Comparison of ENCODE assay signal across 8 cellular contexts in genomic region chr20:62183426-62184142, GRCh38. TPM values are rescaled to one million over a fixed set of nuclear protein-coding genes. Genes with fewer than 3 reads are reported as not detected.
A peak's percentile ranks its signal among the peaks of the same experiment; 100 is the strongest.
DNase-seq lines count a peak whose midpoint lies in the region; ATAC-seq and TF ChIP-seq lines count a peak whose summit lies in the region.

No MANE protein-coding gene starts in this region.

- H3K4me3 Mint-ChIP-seq in CD8-positive, alpha-beta T cell: peak overlapping the region; percentile 95
- H3K4me3 Mint-ChIP-seq in neural crest cell: peak overlapping the region; percentile 94

- no peak for TF ChIP-seq CTCF in CD8-positive, alpha-beta T cell (IDR thresholded peaks at IDR 0.05)
- TF ChIP-seq CTCF in neural crest cell (conservative IDR thresholded peaks at IDR 0.05): no peak

- H3K27ac ChIP-seq in CD8-positive, alpha-beta T cell (ENCODE audit: low read depth, low read length): peak overlapping the region; percentile 93

- H3K9me3 Mint-ChIP-seq in CD8-positive, alpha-beta T cell: no peaks in the 10 kb centered on the region
- no peaks in the 10 kb centered on the region for H3K9me3 Mint-ChIP-seq in neural crest cell

- no peaks in the 10 kb centered on the region for H3K36me3 ChIP-seq in CD8-positive, alpha-beta T cell (ENCODE audit: insufficient read depth, low read length)
- no peaks in the 10 kb centered on the region for H3K36me3 ChIP-seq in endocrine pancreas (ENCODE audit: control insufficient read depth, insufficient read depth, low read length)

- no peaks in the 10 kb centered on the region for H3K9me3 ChIP-seq in CD8-positive, alpha-beta T cell (ENCODE audit: low read length)
- no peaks in the 10 kb centered on the region for H3K9me3 ChIP-seq in endocrine pancreas (ENCODE audit: control insufficient read depth, low read length)

- H3K4me1 Mint-ChIP-seq in CD8-positive, alpha-beta T cell (ENCODE audit: low read depth): peaks cover 43% of the 10 kb centered on the region
- peaks cover 25% of the 10 kb centered on the region for H3K4me1 Mint-ChIP-seq in neural crest cell

- H3K27ac Mint-ChIP-seq in CD8-positive, alpha-beta T cell: peak overlapping the region; percentile 98
- peak overlapping the region; percentile 86 for H3K27ac Mint-ChIP-seq in neural crest cell (ENCODE audit: unreplicated experiment)

- intact Hi-C loops in CD8-positive, alpha-beta T cell (cut with DNase I, micrococcal nuclease): loop anchor here (2.0 to 5.0 kb wide), 6 partner anchors 61 to 919 kb away; partner anchors contain the start of genes ADRM1 (in 1 of the 2), LSM14B (in 1 of the 2) and RPS21 (in 1 of the 2)

- no peaks in the 10 kb centered on the region for H3K27me3 ChIP-seq in CD8-positive, alpha-beta T cell (ENCODE audit: insufficient read depth, low read length)
- no peaks in the 10 kb centered on the region for H3K27me3 ChIP-seq in endocrine pancreas (ENCODE audit: control insufficient read depth, insufficient read depth, low read length)

- peak overlapping the region; percentile 89 for H3K4me3 ChIP-seq in CD8-positive, alpha-beta T cell (ENCODE audit: low read depth, low read length)
- H3K4me3 ChIP-seq in endocrine pancreas (ENCODE audit: control insufficient read depth, insufficient read depth, low read length): peak overlapping the region; percentile 82

- H3K9ac ChIP-seq in endocrine pancreas (ENCODE audit: control insufficient read depth, insufficient read depth, low read length): peak overlapping the region; percentile 84

- POLR2A ChIA-PET in CD8-positive, alpha-beta T cell (lab: Charles Lee): interaction anchor here (0.6 kb wide), 1 partner anchor 224 kb away, joined by 4 read pairs; the partner anchor contains the start of gene CABLES2

- no peak for DNase-seq in CD8-positive, alpha-beta T cell
- DNase-seq in NCI-H526 treated with DMSO at 0.1 percent for 48 hours (lab: John Stamatoyannopoulos, UW): peak; percentile 19
- DNase-seq in neural crest cell (ENCODE audit: low read depth, low spot score): no peak
- no peak for DNase-seq in H4 (ENCODE audit: low spot score)
- DNase-seq in inferior parietal cortex (ENCODE audit: extremely low spot score): no peak

- no peaks in the 10 kb centered on the region for H3K27me3 Mint-ChIP-seq in CD8-positive, alpha-beta T cell (ENCODE audit: low read depth)
- no peaks in the 10 kb centered on the region for H3K27me3 Mint-ChIP-seq in neural crest cell (ENCODE audit: low read depth)

- H3K36me3 Mint-ChIP-seq in CD8-positive, alpha-beta T cell: peaks cover 17% of the 10 kb centered on the region
- peaks cover 6% of the 10 kb centered on the region for H3K36me3 Mint-ChIP-seq in neural crest cell (ENCODE audit: low read depth)

- CTCF ChIA-PET in CD8-positive, alpha-beta T cell (lab: Charles Lee): interaction anchor here (1.4 kb wide), 1 partner anchor 173 kb away, joined by 3 read pairs; no protein-coding TSS in a partner anchor

- peaks cover 17% of the 10 kb centered on the region for H3K4me1 ChIP-seq in CD8-positive, alpha-beta T cell (ENCODE audit: insufficient read depth, low read length)
- H3K4me1 ChIP-seq in endocrine pancreas (ENCODE audit: control insufficient read depth, insufficient read depth, low read length): peaks cover 6% of the 10 kb centered on the region

- no peak for ATAC-seq in CD8-positive, alpha-beta T cell
- no peak for ATAC-seq in HG03135 (IDR thresholded peaks at IDR 0.05; ENCODE audit: unreplicated experiment)
- no peak for ATAC-seq in HG03565 (IDR thresholded peaks at IDR 0.05; ENCODE audit: unreplicated experiment)

RNA-seq across cellular contexts. Expression of gene MTG2, which starts 0.8 kb away (rescaled TPM):
- total RNA-seq in CD8-positive, alpha-beta T cell: 1 to 10 TPM; 7.7 to 8.8 TPM
- 32.9 and 34.6 TPM in 2 replicates for total RNA-seq in neural crest cell
- total RNA-seq in H4 (2014; rRNA removed; shearing (Covaris generic)): 13.3 and 18.0 TPM in 2 replicates

RNA-seq across cellular contexts. Expression of gene HRH3, which starts 36.5 kb away (rescaled TPM):
- total RNA-seq in CD8-positive, alpha-beta T cell: not detected
- total RNA-seq in neural crest cell: 0.75 and 0.86 TPM in 2 replicates
- not detected in 2 replicates for total RNA-seq in H4 (2014; rRNA removed; shearing (Covaris generic))

RNA-seq across cellular contexts. Expression of gene SS18L1, which starts 40.0 kb away (rescaled TPM):
- 10 to 100 TPM; 12.6 to 12.9 TPM for total RNA-seq in CD8-positive, alpha-beta T cell
- 29.6 and 30.0 TPM in 2 replicates for total RNA-seq in neural crest cell
- total RNA-seq in H4 (2014; rRNA removed; shearing (Covaris generic)): 3.3 TPM in 2 replicates

RNA-seq across cellular contexts. Expression of gene PSMA7, which starts 40.4 kb away (rescaled TPM):
- 100 to 1,000 TPM; 170 to 179 TPM for total RNA-seq in CD8-positive, alpha-beta T cell
- total RNA-seq in neural crest cell: 318 and 322 TPM in 2 replicates
- 694 and 771 TPM in 2 replicates for total RNA-seq in H4 (2014; rRNA removed; shearing (Covaris generic))

RNA-seq across cellular contexts. Expression of gene OSBPL2, which starts 54.7 kb away (rescaled TPM):
- 10 to 100 TPM; 63.6 to 64.2 TPM for total RNA-seq in CD8-positive, alpha-beta T cell
- 33.1 and 35.6 TPM in 2 replicates for total RNA-seq in neural crest cell
- 12.5 and 17.7 TPM in 2 replicates for total RNA-seq in H4 (2014; rRNA removed; shearing (Covaris generic))
